19 cellular contexts compared by ENCODE assay signal in the genomic region with DNA sequence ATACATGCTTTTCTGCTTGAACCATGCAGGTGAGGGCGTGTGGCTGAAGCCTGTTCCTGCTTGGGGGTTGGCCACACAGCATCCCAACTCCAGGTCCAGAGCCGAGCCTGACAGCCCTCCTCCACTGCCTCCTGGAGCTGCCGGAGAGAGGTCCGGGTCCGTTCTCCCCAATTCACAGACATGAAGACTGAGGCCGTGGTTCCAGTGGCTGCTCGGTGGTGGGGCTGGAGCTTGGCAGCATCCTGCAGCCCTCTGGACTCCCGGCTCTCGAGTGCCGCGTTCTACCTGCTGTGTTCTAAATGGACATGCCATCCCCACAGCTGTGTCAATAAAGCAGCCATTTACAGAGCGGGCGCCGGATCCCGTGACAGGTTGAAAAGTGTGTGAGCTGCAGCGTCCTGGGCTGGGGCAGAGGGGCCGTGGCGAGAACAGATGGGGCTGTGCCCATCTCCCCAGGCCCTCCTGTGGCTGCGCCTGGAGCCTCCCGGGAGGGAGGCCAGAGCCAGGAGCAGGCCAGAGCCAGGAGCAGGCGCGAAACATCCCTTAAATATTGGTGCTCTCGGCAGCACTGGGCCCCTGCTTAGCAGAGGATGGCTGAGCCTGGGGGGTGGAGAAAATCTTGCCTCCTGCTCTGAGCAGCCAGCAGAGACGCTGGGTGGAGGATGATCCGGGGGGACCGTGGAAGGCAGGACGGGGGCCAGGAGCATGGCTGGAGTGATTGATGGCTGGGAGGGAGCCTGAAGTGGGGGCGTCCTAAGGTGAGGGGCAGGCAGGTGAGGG. TPM values are rescaled to one million over a fixed set of nuclear protein-coding genes. Genes with fewer than 3 reads are reported as not detected.
DNase-seq lines count a peak whose midpoint lies in the region; ATAC-seq and TF ChIP-seq lines count a peak whose summit lies in the region.
"Had no signal": no experiment of that assay in that cellular context is flagged by ENCODE, and none has a peak within 500 bp of the region (broad histone marks: within the 10 kb centered on the region; RNA-seq: fewer than 3 reads in every experiment).

No MANE protein-coding gene starts in this region.

- H3F3A ChIP-seq in GM23338 (replicated peaks; ENCODE audit: low read depth), result no peaks in the 10 kb centered on the region

- peak overlapping the region; percentile 62; the same call in 1 of the 2 replicates for H3K27ac Mint-ChIP-seq in GM23338
- H3K27ac Mint-ChIP-seq in HFFc6, result no peak overlapping the region

- H3K27me3 ChIP-seq in GM23338 (ENCODE audit: insufficient read depth), result peaks cover 50% of the 10 kb centered on the region
- H3K27me3 ChIP-seq: ovary, SJCRH30 had no signal

- H3K4me1 Mint-ChIP-seq in GM23338, result peaks cover 4% of the 10 kb centered on the region; the same call in 2 of the 3 replicates
- no peaks in the 10 kb centered on the region for H3K4me1 Mint-ChIP-seq in HFFc6 (ENCODE audit: low read depth)

- peaks cover 19% of the 10 kb centered on the region for H4K20me1 ChIP-seq in GM23338 (replicated peaks; ENCODE audit: insufficient read depth)

- ATAC-seq in GM23338 (no peak), GM18870 (IDR thresholded peaks at IDR 0.05; ENCODE audit: unreplicated experiment) (no peak)
- ATAC-seq: activated CD4-positive, CD25-positive, alpha-beta regulatory T cell treated with anti-CD3 and anti-CD28 coated beads, Interleukin-2, amount 50 U/mL, for 24 hours; foreskin keratinocyte had no signal

- H3K27me3 Mint-ChIP-seq in GM23338 (ENCODE audit: insufficient read depth, low read depth, poor library complexity), result peaks cover 45% of the 10 kb centered on the region
- peaks cover 11% of the 10 kb centered on the region for H3K27me3 Mint-ChIP-seq in HFFc6 (ENCODE audit: insufficient read depth)

- H3K4me3 Mint-ChIP-seq in GM23338, result no peak overlapping the region
- H3K4me3 Mint-ChIP-seq in HFFc6, result no peak overlapping the region

- H3K4me2 ChIP-seq in GM23338, result no peak overlapping the region

- H3K79me2 ChIP-seq in GM23338 (replicated peaks; ENCODE audit: insufficient read depth), result no peaks in the 10 kb centered on the region

- DNase-seq in GM23338 (ENCODE audit: low spot score), result no peak
- peak; percentile 64 for DNase-seq in NCI-H2029 treated with DMSO at 0.1 percent for 48 hours (lab: John Stamatoyannopoulos, UW)
- peak; percentile 97 for DNase-seq in NCI-H748 (lab: John Stamatoyannopoulos, UW; ENCODE audit: unreplicated experiment)
- peak; percentile 86 for DNase-seq in left kidney (ENCODE audit: low read depth, low spot score)
- no peak for DNase-seq in stimulated activated CD4-positive, alpha-beta T cell treated with anti-CD3 and anti-CD28 coated beads, Interleukin-12 subunit alpha, Interleukin-12 subunit beta, amount 100 ng/mL, for 4 hours
- no peak for DNase-seq in HFFc6
- no peak for DNase-seq in activated gamma-delta T cell treated with Interleukin-2 at 50 U/mL for 16 hours
- DNase-seq: amniotic stem cell; foreskin keratinocyte; NCI-H1048; ovary; SJCRH30; stimulated activated CD4-positive, alpha-beta T cell treated with anti-CD3 and anti-CD28 coated beads, Interleukin-4, amount 100 ng/mL, for 4 hours had no signal

- no peak overlapping the region for H2AFZ ChIP-seq in GM23338

- no peaks in the 10 kb centered on the region for H3K36me3 ChIP-seq in GM23338 (ENCODE audit: insufficient read depth)
- H3K36me3 ChIP-seq: ovary, SJCRH30, thoracic aorta had no signal

- H3K27ac ChIP-seq in GM23338 (ENCODE audit: low read depth), result no peak overlapping the region
- H3K27ac ChIP-seq: foreskin keratinocyte, ovary, SJCRH30, skin epidermis, thoracic aorta had no signal

- H3K9me2 ChIP-seq in GM23338 (ENCODE audit: insufficient read depth), result no peaks in the 10 kb centered on the region

- TF ChIP-seq CTCF in GM23338 (conservative IDR thresholded peaks at IDR 0.05; ENCODE audit: low read depth in 2 of 2) (no peak), HFFc6 (IDR thresholded peaks at IDR 0.05) (no peak)

- H3K36me3 Mint-ChIP-seq in GM23338 (ENCODE audit: low read depth), result no peaks in the 10 kb centered on the region
- no peaks in the 10 kb centered on the region for H3K36me3 Mint-ChIP-seq in HFFc6 (ENCODE audit: low read depth)

- H3K9me3 Mint-ChIP-seq in GM23338, result no peaks in the 10 kb centered on the region
- H3K9me3 Mint-ChIP-seq in HFFc6, result no peaks in the 10 kb centered on the region

- H3K4me3 ChIP-seq in GM23338, result no peak overlapping the region
- H3K4me3 ChIP-seq: ovary, SJCRH30, skin epidermis, thoracic aorta had no signal

- H3K4me1 ChIP-seq in GM23338 (ENCODE audit: insufficient read depth), result no peaks in the 10 kb centered on the region
- H3K4me1 ChIP-seq: foreskin keratinocyte had no signal

TF ChIP-seq in GM23338, 12 proteins besides CTCF, POLR2A, EP300 and RAD21 (continues in another document):
- TF ChIP-seq EZH2 (IDR thresholded peaks at IDR 0.05; ENCODE audit: low read depth, unreplicated experiment), result no peak
- no peak for TF ChIP-seq EZH2phosphoT487 (IDR thresholded peaks at IDR 0.05; ENCODE audit: unreplicated experiment)
- TF ChIP-seq, protein P1, sequence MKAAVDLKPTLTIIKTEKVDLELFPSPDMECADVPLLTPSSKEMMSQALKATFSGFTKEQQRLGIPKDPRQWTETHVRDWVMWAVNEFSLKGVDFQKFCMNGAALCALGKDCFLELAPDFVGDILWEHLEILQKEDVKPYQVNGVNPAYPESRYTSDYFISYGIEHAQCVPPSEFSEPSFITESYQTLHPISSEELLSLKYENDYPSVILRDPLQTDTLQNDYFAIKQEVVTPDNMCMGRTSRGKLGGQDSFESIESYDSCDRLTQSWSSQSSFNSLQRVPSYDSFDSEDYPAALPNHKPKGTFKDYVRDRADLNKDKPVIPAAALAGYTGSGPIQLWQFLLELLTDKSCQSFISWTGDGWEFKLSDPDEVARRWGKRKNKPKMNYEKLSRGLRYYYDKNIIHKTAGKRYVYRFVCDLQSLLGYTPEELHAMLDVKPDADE (IDR thresholded peaks at IDR 0.05), result no peak
- no peak for TF ChIP-seq ZNF114 (CRISPR knock-in tag; IDR thresholded peaks at IDR 0.05)
- no peak for TF ChIP-seq CREB1 (CRISPR knock-in tag; IDR thresholded peaks at IDR 0.05; ENCODE audit: low read depth)
- no peak for TF ChIP-seq STAT1 (IDR thresholded peaks at IDR 0.05; ENCODE audit: unreplicated experiment)
- no peak for TF ChIP-seq NANOG (IDR thresholded peaks at IDR 0.05; ENCODE audit: borderline replicate concordance)
- no peak for TF ChIP-seq ZNF331 (CRISPR knock-in tag; IDR thresholded peaks at IDR 0.05; ENCODE audit: low read depth)
- no peak for TF ChIP-seq POLR2AphosphoS5 (IDR thresholded peaks at IDR 0.05; ENCODE audit: low read depth)
- TF ChIP-seq JUNB (IDR thresholded peaks at IDR 0.05; ENCODE audit: unreplicated experiment), result no peak
- TF ChIP-seq, protein P2, sequence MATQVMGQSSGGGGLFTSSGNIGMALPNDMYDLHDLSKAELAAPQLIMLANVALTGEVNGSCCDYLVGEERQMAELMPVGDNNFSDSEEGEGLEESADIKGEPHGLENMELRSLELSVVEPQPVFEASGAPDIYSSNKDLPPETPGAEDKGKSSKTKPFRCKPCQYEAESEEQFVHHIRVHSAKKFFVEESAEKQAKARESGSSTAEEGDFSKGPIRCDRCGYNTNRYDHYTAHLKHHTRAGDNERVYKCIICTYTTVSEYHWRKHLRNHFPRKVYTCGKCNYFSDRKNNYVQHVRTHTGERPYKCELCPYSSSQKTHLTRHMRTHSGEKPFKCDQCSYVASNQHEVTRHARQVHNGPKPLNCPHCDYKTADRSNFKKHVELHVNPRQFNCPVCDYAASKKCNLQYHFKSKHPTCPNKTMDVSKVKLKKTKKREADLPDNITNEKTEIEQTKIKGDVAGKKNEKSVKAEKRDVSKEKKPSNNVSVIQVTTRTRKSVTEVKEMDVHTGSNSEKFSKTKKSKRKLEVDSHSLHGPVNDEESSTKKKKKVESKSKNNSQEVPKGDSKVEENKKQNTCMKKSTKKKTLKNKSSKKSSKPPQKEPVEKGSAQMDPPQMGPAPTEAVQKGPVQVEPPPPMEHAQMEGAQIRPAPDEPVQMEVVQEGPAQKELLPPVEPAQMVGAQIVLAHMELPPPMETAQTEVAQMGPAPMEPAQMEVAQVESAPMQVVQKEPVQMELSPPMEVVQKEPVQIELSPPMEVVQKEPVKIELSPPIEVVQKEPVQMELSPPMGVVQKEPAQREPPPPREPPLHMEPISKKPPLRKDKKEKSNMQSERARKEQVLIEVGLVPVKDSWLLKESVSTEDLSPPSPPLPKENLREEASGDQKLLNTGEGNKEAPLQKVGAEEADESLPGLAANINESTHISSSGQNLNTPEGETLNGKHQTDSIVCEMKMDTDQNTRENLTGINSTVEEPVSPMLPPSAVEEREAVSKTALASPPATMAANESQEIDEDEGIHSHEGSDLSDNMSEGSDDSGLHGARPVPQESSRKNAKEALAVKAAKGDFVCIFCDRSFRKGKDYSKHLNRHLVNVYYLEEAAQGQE (IDR thresholded peaks at IDR 0.05; ENCODE audit: unreplicated experiment), result no peak

RNA-seq across cellular contexts. Expression of a gene that starts 46.1 kb away (rescaled TPM):
- total RNA-seq in GM23338 (2014; rRNA removed; shearing (Covaris generic)), result 0.54 and 1.1 TPM in 2 replicates
- 0.40 and 0.76 TPM in 2 replicates for polyA plus RNA-seq in GM23338 (2016; fragmentation: Nextera tagmentation; extraction: Ambion mirVana)
- under 1 TPM in 5 of 6 experiments, not detected in 1; 0.07 to 0.38 (median 0.30) TPM for total RNA-seq in HFFc6 (2021; fragmentation: NEBNext Ultra II Directional; extraction: Animal tissue kit (Norgen Biotek cat#: 25700))
- total RNA-seq: foreskin keratinocyte; OCI-LY7; T-helper 2 cell treated with Interferon-gamma antibody and Interleukin-4, amounts not matched to agents 100 ng/mL and 5 ng/mL, for 36 hours had no signal
- polyA plus RNA-seq: foreskin keratinocyte had no signal

Comparison
In these comparisons a context has a peak if more than half of its experiments do, and no peak if none do; other contexts are left out.
1. DNase-seq: peak in NCI-H2029 treated with DMSO at 0.1 percent for 48 hours (single experiment), NCI-H748 (single experiment) and left kidney (single experiment); none in GM23338 (single experiment), stimulated activated CD4-positive, alpha-beta T cell treated with anti-CD3 and anti-CD28 coated beads, Interleukin-12 subunit alpha, Interleukin-12 subunit beta, amount 100 ng/mL, for 4 hours (single experiment), HFFc6 (single experiment) and activated gamma-delta T cell treated with Interleukin-2 at 50 U/mL for 16 hours (single experiment).